ENCODE assay signal across 1 cellular context in genomic region chr4:26320453-26321325, GRCh38.
TF ChIP-seq lines count a peak whose summit lies in the region.

TSS of gene RBPJ (plus strand) at chr4:26321014. CDS start at chr4:26321029, 15 bp downstream.

TF ChIP-seq in GM12878, 131 proteins besides CTCF, POLR2A, EP300 and RAD21 (continued from another document and continues in another):
- TF ChIP-seq ZNF687 (IDR thresholded peaks at IDR 0.05) (no peak), NFYA (IDR thresholded peaks at IDR 0.05; ENCODE audit: borderline replicate concordance, low read depth, low read length) (no peak), FOXM1 (IDR thresholded peaks at IDR 0.05; ENCODE audit: low read depth, low read length) (no peak), ZNF217 (IDR thresholded peaks at IDR 0.05) (no peak), STAT1 (conservative IDR thresholded peaks at IDR 0.05) (no peak; the same call in 1 of the 2 replicates), PAX5 (IDR thresholded peaks at IDR 0.05; ENCODE audit: borderline replicate concordance, low read depth, low read length) (no peak), HDGF (IDR thresholded peaks at IDR 0.05) (peak; percentile 34; the same call in 1 of the 2 replicates), RAD51 (IDR thresholded peaks at IDR 0.05) (no peak), IKZF1 (conservative IDR thresholded peaks at IDR 0.05) (peak; percentile 95), YY1 (IDR thresholded peaks at IDR 0.05; ENCODE audit: low read depth, low read length) (peak; percentile 93), POLR2AphosphoS5 (IDR thresholded peaks at IDR 0.05; ENCODE audit: low read length) (peak; percentile 64; the same call in 1 of the 2 replicates), SP1 (IDR thresholded peaks at IDR 0.05; ENCODE audit: low read depth, low read length) (peak; percentile 98), RCOR1 (conservative IDR thresholded peaks at IDR 0.05; ENCODE audit: low read depth, low read length) (peak; percentile 87; the same call in 1 of the 2 replicates), HSF1 (IDR thresholded peaks at IDR 0.05; ENCODE audit: low read depth, low read length) (no peak), BRCA1 (IDR thresholded peaks at IDR 0.05; ENCODE audit: low read depth, low read length) (peak; percentile 84), SREBF1 (IDR thresholded peaks at IDR 0.05; ENCODE audit: low read length) (no peak), HDAC6 (IDR thresholded peaks at IDR 0.05; ENCODE audit: unreplicated experiment) (no peak), RUNX3 (IDR thresholded peaks at IDR 0.05; ENCODE audit: low read length) (peak; percentile 80), RB1 (IDR thresholded peaks at IDR 0.05; ENCODE audit: borderline replicate concordance) (peak; percentile 64), IRF5 (IDR thresholded peaks at IDR 0.05; ENCODE audit: borderline replicate concordance) (peak; percentile 78), CHD4 (IDR thresholded peaks at IDR 0.05) (no peak), RBBP5 (conservative IDR thresholded peaks at IDR 0.05) (no peak), CREB1 (IDR thresholded peaks at IDR 0.05; ENCODE audit: low read depth) (peak; percentile 74), KDM1A (IDR thresholded peaks at IDR 0.05; ENCODE audit: borderline replicate concordance) (no peak), HCFC1 (IDR thresholded peaks at IDR 0.05; ENCODE audit: low read length) (peak; percentile 54), ZNF384 (IDR thresholded peaks at IDR 0.05; ENCODE audit: borderline replicate concordance, low read depth, low read length) (no peak), CBFB (IDR thresholded peaks at IDR 0.05; ENCODE audit: low read depth) (peak; percentile 81; the same call in 1 of the 2 replicates), ASH2L (IDR thresholded peaks at IDR 0.05; ENCODE audit: borderline replicate concordance, low read depth) (no peak), SMC3 (IDR thresholded peaks at IDR 0.05; ENCODE audit: borderline replicate concordance, low read length) (no peak), SPI1 (IDR thresholded peaks at IDR 0.05; ENCODE audit: borderline replicate concordance, insufficient read depth, low read depth, low read length) (peak; percentile 37; the same call in 1 of the 2 replicates), SMAD5 (IDR thresholded peaks at IDR 0.05; ENCODE audit: low read depth) (no peak), SMAD1 (IDR thresholded peaks at IDR 0.05; ENCODE audit: low read depth, partially characterized antibody) (no peak), SIN3A (IDR thresholded peaks at IDR 0.05; ENCODE audit: low read depth, low read length) (no peak)
- TF ChIP-seq, protein P1, sequence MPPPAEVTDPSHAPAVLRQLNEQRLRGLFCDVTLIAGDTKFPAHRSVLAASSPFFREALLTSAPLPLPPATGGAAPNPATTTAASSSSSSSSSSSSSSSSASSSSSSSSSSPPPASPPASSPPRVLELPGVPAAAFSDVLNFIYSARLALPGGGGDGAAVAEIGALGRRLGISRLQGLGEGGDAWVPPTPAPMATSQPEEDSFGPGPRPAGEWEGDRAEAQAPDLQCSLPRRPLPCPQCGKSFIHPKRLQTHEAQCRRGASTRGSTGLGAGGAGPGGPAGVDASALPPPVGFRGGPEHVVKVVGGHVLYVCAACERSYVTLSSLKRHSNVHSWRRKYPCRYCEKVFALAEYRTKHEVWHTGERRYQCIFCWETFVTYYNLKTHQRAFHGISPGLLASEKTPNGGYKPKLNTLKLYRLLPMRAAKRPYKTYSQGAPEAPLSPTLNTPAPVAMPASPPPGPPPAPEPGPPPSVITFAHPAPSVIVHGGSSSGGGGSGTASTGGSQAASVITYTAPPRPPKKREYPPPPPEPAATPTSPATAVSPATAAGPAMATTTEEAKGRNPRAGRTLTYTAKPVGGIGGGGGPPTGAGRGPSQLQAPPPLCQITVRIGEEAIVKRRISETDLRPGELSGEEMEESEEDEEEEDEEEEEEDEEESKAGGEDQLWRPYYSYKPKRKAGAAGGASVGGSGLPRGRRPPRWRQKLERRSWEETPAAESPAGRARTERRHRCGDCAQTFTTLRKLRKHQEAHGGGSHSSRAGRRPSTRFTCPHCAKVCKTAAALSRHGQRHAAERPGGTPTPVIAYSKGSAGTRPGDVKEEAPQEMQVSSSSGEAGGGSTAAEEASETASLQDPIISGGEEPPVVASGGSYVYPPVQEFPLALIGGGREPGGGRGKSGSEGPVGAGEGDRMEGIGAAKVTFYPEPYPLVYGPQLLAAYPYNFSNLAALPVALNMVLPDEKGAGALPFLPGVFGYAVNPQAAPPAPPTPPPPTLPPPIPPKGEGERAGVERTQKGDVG (CRISPR knock-in tag; IDR thresholded peaks at IDR 0.05), result no peak
- TF ChIP-seq, protein P2, sequence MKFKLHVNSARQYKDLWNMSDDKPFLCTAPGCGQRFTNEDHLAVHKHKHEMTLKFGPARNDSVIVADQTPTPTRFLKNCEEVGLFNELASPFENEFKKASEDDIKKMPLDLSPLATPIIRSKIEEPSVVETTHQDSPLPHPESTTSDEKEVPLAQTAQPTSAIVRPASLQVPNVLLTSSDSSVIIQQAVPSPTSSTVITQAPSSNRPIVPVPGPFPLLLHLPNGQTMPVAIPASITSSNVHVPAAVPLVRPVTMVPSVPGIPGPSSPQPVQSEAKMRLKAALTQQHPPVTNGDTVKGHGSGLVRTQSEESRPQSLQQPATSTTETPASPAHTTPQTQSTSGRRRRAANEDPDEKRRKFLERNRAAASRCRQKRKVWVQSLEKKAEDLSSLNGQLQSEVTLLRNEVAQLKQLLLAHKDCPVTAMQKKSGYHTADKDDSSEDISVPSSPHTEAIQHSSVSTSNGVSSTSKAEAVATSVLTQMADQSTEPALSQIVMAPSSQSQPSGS (IDR thresholded peaks at IDR 0.05; ENCODE audit: low read length), result peak; percentile 52; the same call in 1 of the 2 replicates
- TF ChIP-seq, protein P3, sequence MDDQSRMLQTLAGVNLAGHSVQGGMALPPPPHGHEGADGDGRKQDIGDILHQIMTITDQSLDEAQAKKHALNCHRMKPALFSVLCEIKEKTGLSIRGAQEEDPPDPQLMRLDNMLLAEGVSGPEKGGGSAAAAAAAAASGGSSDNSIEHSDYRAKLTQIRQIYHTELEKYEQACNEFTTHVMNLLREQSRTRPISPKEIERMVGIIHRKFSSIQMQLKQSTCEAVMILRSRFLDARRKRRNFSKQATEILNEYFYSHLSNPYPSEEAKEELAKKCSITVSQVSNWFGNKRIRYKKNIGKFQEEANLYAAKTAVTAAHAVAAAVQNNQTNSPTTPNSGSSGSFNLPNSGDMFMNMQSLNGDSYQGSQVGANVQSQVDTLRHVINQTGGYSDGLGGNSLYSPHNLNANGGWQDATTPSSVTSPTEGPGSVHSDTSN (IDR thresholded peaks at IDR 0.05; ENCODE audit: insufficient replicate concordance, low read depth, low read length), result peak; percentile 28
- TF ChIP-seq, protein P4, sequence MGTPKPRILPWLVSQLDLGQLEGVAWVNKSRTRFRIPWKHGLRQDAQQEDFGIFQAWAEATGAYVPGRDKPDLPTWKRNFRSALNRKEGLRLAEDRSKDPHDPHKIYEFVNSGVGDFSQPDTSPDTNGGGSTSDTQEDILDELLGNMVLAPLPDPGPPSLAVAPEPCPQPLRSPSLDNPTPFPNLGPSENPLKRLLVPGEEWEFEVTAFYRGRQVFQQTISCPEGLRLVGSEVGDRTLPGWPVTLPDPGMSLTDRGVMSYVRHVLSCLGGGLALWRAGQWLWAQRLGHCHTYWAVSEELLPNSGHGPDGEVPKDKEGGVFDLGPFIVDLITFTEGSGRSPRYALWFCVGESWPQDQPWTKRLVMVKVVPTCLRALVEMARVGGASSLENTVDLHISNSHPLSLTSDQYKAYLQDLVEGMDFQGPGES (IDR thresholded peaks at IDR 0.05), result no peak
- TF ChIP-seq, protein P5, sequence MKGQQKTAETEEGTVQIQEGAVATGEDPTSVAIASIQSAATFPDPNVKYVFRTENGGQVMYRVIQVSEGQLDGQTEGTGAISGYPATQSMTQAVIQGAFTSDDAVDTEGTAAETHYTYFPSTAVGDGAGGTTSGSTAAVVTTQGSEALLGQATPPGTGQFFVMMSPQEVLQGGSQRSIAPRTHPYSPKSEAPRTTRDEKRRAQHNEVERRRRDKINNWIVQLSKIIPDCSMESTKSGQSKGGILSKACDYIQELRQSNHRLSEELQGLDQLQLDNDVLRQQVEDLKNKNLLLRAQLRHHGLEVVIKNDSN (IDR thresholded peaks at IDR 0.05; ENCODE audit: borderline replicate concordance, extremely low read length, insufficient read depth, low read depth, low read length), result no peak
- TF ChIP-seq, protein P6, sequence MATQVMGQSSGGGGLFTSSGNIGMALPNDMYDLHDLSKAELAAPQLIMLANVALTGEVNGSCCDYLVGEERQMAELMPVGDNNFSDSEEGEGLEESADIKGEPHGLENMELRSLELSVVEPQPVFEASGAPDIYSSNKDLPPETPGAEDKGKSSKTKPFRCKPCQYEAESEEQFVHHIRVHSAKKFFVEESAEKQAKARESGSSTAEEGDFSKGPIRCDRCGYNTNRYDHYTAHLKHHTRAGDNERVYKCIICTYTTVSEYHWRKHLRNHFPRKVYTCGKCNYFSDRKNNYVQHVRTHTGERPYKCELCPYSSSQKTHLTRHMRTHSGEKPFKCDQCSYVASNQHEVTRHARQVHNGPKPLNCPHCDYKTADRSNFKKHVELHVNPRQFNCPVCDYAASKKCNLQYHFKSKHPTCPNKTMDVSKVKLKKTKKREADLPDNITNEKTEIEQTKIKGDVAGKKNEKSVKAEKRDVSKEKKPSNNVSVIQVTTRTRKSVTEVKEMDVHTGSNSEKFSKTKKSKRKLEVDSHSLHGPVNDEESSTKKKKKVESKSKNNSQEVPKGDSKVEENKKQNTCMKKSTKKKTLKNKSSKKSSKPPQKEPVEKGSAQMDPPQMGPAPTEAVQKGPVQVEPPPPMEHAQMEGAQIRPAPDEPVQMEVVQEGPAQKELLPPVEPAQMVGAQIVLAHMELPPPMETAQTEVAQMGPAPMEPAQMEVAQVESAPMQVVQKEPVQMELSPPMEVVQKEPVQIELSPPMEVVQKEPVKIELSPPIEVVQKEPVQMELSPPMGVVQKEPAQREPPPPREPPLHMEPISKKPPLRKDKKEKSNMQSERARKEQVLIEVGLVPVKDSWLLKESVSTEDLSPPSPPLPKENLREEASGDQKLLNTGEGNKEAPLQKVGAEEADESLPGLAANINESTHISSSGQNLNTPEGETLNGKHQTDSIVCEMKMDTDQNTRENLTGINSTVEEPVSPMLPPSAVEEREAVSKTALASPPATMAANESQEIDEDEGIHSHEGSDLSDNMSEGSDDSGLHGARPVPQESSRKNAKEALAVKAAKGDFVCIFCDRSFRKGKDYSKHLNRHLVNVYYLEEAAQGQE (IDR thresholded peaks at IDR 0.05; ENCODE audit: low read depth, low read length), result no peak
